1 cellular context compared by ENCODE assay signal in the genomic region with DNA sequence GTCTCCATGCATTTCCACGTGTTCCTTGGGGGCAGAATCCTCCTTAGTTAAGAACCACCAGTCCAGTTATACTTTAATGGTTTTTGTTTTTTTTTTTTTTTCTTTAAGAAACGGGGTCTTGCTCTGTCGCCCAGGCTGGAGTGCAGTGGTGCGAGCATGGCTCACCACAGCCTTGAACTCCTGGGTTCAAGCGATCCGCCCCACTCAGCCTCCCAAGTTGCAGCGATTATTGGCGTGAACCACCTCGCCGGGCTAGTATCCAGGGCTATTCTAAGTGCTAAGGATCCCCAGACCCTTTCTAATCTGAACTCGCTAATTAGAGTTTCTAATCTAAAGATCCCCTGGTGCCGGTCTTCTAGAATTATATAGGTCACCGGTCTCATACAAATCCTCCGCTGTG.
TF ChIP-seq lines count a peak whose summit lies in the region.

No MANE protein-coding gene starts in this region.

TF ChIP-seq in A549, 52 proteins besides CTCF, POLR2A, EP300 and RAD21:
- TF ChIP-seq RCOR1 (IDR thresholded peaks at IDR 0.05; ENCODE audit: low read depth, low read length) (no peak), ZNF302 (CRISPR knock-in tag; IDR thresholded peaks at IDR 0.05) (no peak), POLR2AphosphoS2 (conservative IDR thresholded peaks at IDR 0.05; ENCODE audit: low read length) (no peak), TP53 (CRISPR knock-in tag; IDR thresholded peaks at IDR 0.05) (no peak), TFCP2L1 (CRISPR knock-in tag; IDR thresholded peaks at IDR 0.05) (no peak), SMC3 (IDR thresholded peaks at IDR 0.05) (no peak), HOXB5 (CRISPR knock-in tag; IDR thresholded peaks at IDR 0.05) (no peak), HOXA7 (CRISPR knock-in tag; IDR thresholded peaks at IDR 0.05) (no peak), KDM5A (IDR thresholded peaks at IDR 0.05) (no peak), MAFK (IDR thresholded peaks at IDR 0.05; ENCODE audit: partially characterized antibody) (no peak), HES2 (IDR thresholded peaks at IDR 0.05) (no peak), MYC (IDR thresholded peaks at IDR 0.05; ENCODE audit: borderline replicate concordance, low read length) (no peak), HOXB13 (CRISPR knock-in tag; IDR thresholded peaks at IDR 0.05; ENCODE audit: low read depth) (no peak), NR3C1 (IDR thresholded peaks at IDR 0.05) (no peak)
- TF ChIP-seq, protein P1, sequence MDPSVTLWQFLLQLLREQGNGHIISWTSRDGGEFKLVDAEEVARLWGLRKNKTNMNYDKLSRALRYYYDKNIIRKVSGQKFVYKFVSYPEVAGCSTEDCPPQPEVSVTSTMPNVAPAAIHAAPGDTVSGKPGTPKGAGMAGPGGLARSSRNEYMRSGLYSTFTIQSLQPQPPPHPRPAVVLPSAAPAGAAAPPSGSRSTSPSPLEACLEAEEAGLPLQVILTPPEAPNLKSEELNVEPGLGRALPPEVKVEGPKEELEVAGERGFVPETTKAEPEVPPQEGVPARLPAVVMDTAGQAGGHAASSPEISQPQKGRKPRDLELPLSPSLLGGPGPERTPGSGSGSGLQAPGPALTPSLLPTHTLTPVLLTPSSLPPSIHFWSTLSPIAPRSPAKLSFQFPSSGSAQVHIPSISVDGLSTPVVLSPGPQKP (IDR thresholded peaks at IDR 0.05; ENCODE audit: low read depth, low read length) = no peak
- TF ChIP-seq, protein P2, sequence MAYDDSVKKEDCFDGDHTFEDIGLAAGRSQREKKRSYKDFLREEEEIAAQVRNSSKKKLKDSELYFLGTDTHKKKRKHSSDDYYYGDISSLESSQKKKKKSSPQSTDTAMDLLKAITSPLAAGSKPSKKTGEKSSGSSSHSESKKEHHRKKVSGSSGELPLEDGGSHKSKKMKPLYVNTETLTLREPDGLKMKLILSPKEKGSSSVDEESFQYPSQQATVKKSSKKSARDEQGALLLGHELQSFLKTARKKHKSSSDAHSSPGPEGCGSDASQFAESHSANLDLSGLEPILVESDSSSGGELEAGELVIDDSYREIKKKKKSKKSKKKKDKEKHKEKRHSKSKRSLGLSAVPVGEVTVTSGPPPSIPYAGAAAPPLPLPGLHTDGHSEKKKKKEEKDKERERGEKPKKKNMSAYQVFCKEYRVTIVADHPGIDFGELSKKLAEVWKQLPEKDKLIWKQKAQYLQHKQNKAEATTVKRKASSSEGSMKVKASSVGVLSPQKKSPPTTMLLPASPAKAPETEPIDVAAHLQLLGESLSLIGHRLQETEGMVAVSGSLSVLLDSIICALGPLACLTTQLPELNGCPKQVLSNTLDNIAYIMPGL (CRISPR knock-in tag; IDR thresholded peaks at IDR 0.05; ENCODE audit: borderline replicate concordance) = no peak
